In the genomic region with DNA sequence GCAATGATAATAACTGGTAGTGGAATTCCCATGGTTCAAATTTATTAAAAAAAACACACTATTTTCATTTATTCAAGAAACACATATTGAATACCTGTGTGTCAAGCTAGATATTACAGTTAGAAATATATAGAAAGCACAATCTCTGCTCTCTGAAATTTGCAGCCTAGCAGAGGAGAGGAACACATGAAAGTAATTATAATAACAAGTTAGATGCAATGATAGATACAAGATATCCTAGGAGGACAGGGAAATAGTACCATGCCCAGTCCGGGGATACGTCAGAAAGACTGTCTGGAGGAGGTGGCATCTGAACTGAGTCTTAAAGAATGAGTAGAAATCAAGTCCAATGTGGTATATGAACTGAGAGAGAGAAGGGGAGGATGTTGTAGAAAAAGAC, we compare ENCODE assay signal across 28 cellular contexts.
"Had no signal": no experiment of that assay in that cellular context is flagged by ENCODE, and none has a peak within 500 bp of the region (broad histone marks: within the 10 kb centered on the region; RNA-seq: fewer than 3 reads in every experiment).

No MANE protein-coding gene starts in this region.

- DNase-seq: naive thymus-derived CD4-positive, alpha-beta T cell; natural killer cell; occipital lobe; ovary; posterior cingulate gyrus; psoas muscle; right cardiac atrium; right lobe of liver; sigmoid colon; small intestine; stimulated activated CD4-positive, alpha-beta T cell treated with anti-CD3 and anti-CD28 coated beads, Interleukin-1b, Interleukin-23, amount 100 ng/mL, for 48 hours; stimulated activated CD4-positive, alpha-beta T cell treated with anti-CD3 and anti-CD28 coated beads, Interleukin-4, amount 100 ng/mL, for 1 hour; stimulated activated CD4-positive, alpha-beta T cell treated with anti-CD3 and anti-CD28 coated beads, Interleukin-4, amount 100 ng/mL, for 4 hours; stimulated activated CD8-positive, alpha-beta memory T cell treated with anti-CD3 and anti-CD28 coated beads, Interleukin-4, amount 100 ng/mL, for 48 hours; stimulated activated naive CD4-positive, alpha-beta T cell treated with Interleukin-2 at 50 U/mL for 16 hours; stomach; thyroid gland; trophoblast cell; upper lobe of left lung had no signal

- H3K36me3 ChIP-seq: neural progenitor cell, ovary, right lobe of liver, sigmoid colon, stomach, thoracic aorta, thyroid gland, tibial nerve, upper lobe of left lung, vagina had no signal

- ATAC-seq: naive thymus-derived CD4-positive, alpha-beta T cell; natural killer cell; psoas muscle; right cardiac atrium; right lobe of liver; stimulated activated memory B cell treated with anti-CD40 and anti-IgM and Interleukin-4, amounts not matched to agents 10 μg/mL and 1 μg/mL and 100 μg/mL, for 72 hours had no signal

- H3K9ac ChIP-seq: neural progenitor cell, parathyroid adenoma had no signal

- H3K27ac ChIP-seq: neural progenitor cell, ovary, parathyroid adenoma, psoas muscle, right lobe of liver, sigmoid colon, stomach, thoracic aorta, thyroid gland, tibial nerve, upper lobe of left lung, vagina had no signal

- H3K9me3 Mint-ChIP-seq: nephron had no signal

- H2AFZ ChIP-seq: neural progenitor cell, parathyroid adenoma had no signal

- H3K4me3 Mint-ChIP-seq: naive thymus-derived CD4-positive, alpha-beta T cell; natural killer cell; nephron; neural progenitor cell; stimulated activated memory B cell treated with anti-CD40 and anti-IgM and Interleukin-4, amounts not matched to agents 10 μg/mL and 1 μg/mL and 100 μg/mL, for 72 hours; stimulated activated naive CD8-positive, alpha-beta T cell treated with anti-CD3 and anti-CD28 coated beads, Interleukin-15, Interleukin-2, amounts not matched to agents 100 ng/mL and 50 ng/mL, for 24 hours had no signal

- H3K79me2 ChIP-seq: parathyroid adenoma had no signal

- H3K4me1 ChIP-seq: parathyroid adenoma, psoas muscle, right lobe of liver, sigmoid colon, stomach, thyroid gland, upper lobe of left lung, vagina had no signal

- H3K27me3 ChIP-seq: neural progenitor cell, ovary, right lobe of liver, sigmoid colon, stomach, thyroid gland, tibial nerve, upper lobe of left lung, vagina had no signal

- H3K4me2 ChIP-seq: neural progenitor cell had no signal

- H3K36me3 Mint-ChIP-seq: naive thymus-derived CD4-positive, alpha-beta T cell; natural killer cell; neural progenitor cell; stimulated activated memory B cell treated with anti-CD40 and anti-IgM and Interleukin-4, amounts not matched to agents 10 μg/mL and 1 μg/mL and 100 μg/mL, for 72 hours had no signal

- H3K27me3 Mint-ChIP-seq: progenitor cell of endocrine pancreas; stimulated activated memory B cell treated with anti-CD40 and anti-IgM and Interleukin-4, amounts not matched to agents 10 μg/mL and 1 μg/mL and 100 μg/mL, for 72 hours; stimulated activated naive CD8-positive, alpha-beta T cell treated with anti-CD3 and anti-CD28 coated beads, Interleukin-15, Interleukin-2, amounts not matched to agents 100 ng/mL and 50 ng/mL, for 24 hours had no signal

- H3K27ac Mint-ChIP-seq: naive thymus-derived CD4-positive, alpha-beta T cell; natural killer cell; neural progenitor cell; progenitor cell of endocrine pancreas; stimulated activated memory B cell treated with anti-CD40 and anti-IgM and Interleukin-4, amounts not matched to agents 10 μg/mL and 1 μg/mL and 100 μg/mL, for 72 hours; stimulated activated naive CD8-positive, alpha-beta T cell treated with anti-CD3 and anti-CD28 coated beads, Interleukin-15, Interleukin-2, amounts not matched to agents 100 ng/mL and 50 ng/mL, for 24 hours had no signal

- H3K9me3 ChIP-seq: ovary, psoas muscle, right lobe of liver, sigmoid colon, stomach, thoracic aorta, thyroid gland, upper lobe of left lung, vagina had no signal

- H3K4me3 ChIP-seq: neural progenitor cell, ovary, psoas muscle, right lobe of liver, sigmoid colon, stomach, thoracic aorta, thyroid gland, tibial nerve, upper lobe of left lung, vagina had no signal

- H3K4me1 Mint-ChIP-seq: naive thymus-derived CD4-positive, alpha-beta T cell; natural killer cell; stimulated activated memory B cell treated with anti-CD40 and anti-IgM and Interleukin-4, amounts not matched to agents 10 μg/mL and 1 μg/mL and 100 μg/mL, for 72 hours had no signal
